Comparison of ENCODE assay signal across 22 cellular contexts in genomic region chr5:92979716-92980115, GRCh38.
"Had no signal": no experiment of that assay in that cellular context is flagged by ENCODE, and none has a peak within 500 bp of the region (broad histone marks: within the 10 kb centered on the region; RNA-seq: fewer than 3 reads in every experiment).

No MANE protein-coding gene starts in this region.

- ATAC-seq: activated CD8-positive, alpha-beta T cell treated with anti-CD3 and anti-CD28 coated beads for 36 hours; activated T-helper 17 cell treated with anti-CD3 and anti-CD28 coated beads, Interleukin-2, amount 50 U/mL, for 72 hours; esophagus mucosa; stimulated activated naive CD8-positive, alpha-beta T cell treated with anti-CD3 and anti-CD28 coated beads, Interleukin-15, Interleukin-2, amounts not matched to agents 100 U/mL and 50 U/mL, for 24 hours had no signal

- H3K9me3 Mint-ChIP-seq: activated naive CD4-positive, alpha-beta T cell treated with anti-CD3 and anti-CD28 coated beads for 36 hours had no signal

- H3K36me3 Mint-ChIP-seq: naive B cell had no signal

- H3K36me3 ChIP-seq: brain microvascular endothelial cell, colonic mucosa, neutrophil, right atrium auricular region, tibial nerve had no signal

- H2AFZ ChIP-seq: hepatocyte had no signal

- H3K27me3 Mint-ChIP-seq: activated CD8-positive, alpha-beta T cell treated with anti-CD3 and anti-CD28 coated beads for 36 hours; activated T-helper 17 cell treated with anti-CD3 and anti-CD28 coated beads, Interleukin-2, amount 50 U/mL, for 72 hours; central memory CD8-positive, alpha-beta T cell; naive B cell had no signal

- H3K4me3 Mint-ChIP-seq: activated CD8-positive, alpha-beta T cell treated with anti-CD3 and anti-CD28 coated beads for 36 hours; activated naive CD4-positive, alpha-beta T cell treated with anti-CD3 and anti-CD28 coated beads for 36 hours; activated T-helper 17 cell treated with anti-CD3 and anti-CD28 coated beads, Interleukin-2, amount 50 U/mL, for 72 hours; central memory CD8-positive, alpha-beta T cell had no signal

- H3K27me3 ChIP-seq: brain microvascular endothelial cell, colonic mucosa, hepatocyte, neutrophil, right atrium auricular region, tibial nerve had no signal

- DNase-seq: activated CD4-positive, alpha-beta T cell treated with anti-CD3 and anti-CD28 coated beads for 48 hours; activated CD4-positive, CD25-positive, alpha-beta regulatory T cell; activated CD8-positive, alpha-beta T cell treated with anti-CD3 and anti-CD28 coated beads for 36 hours; activated naive CD4-positive, alpha-beta T cell treated with anti-CD3 and anti-CD28 coated beads for 36 hours; activated T-cell treated with anti-CD3 and anti-CD28 coated beads, Interleukin-2, amount 50 U/mL, for 1 hour; brain microvascular endothelial cell; colonic mucosa; effector CD4-positive, alpha-beta T cell; naive B cell; stimulated activated naive CD8-positive, alpha-beta T cell treated with anti-CD3 and anti-CD28 coated beads, Interleukin-15, Interleukin-2, amounts not matched to agents 100 U/mL and 50 U/mL, for 24 hours; T-helper 1 cell; T1000 had no signal

- H3K27ac Mint-ChIP-seq: activated CD8-positive, alpha-beta T cell treated with anti-CD3 and anti-CD28 coated beads for 36 hours; activated naive CD4-positive, alpha-beta T cell treated with anti-CD3 and anti-CD28 coated beads for 36 hours; activated T-helper 17 cell treated with anti-CD3 and anti-CD28 coated beads, Interleukin-2, amount 50 U/mL, for 72 hours; naive B cell had no signal

- H3K27ac ChIP-seq: brain microvascular endothelial cell, colonic mucosa, hepatocyte, neutrophil, right atrium auricular region, skin epidermis had no signal

- H3K9me3 ChIP-seq: colonic mucosa, neutrophil, right atrium auricular region had no signal

- H3K4me1 ChIP-seq: colonic mucosa, right atrium auricular region had no signal

- H3K4me3 ChIP-seq: colonic mucosa, hepatocyte, right atrium auricular region, skin epidermis, tibial nerve had no signal

- H3K4me1 Mint-ChIP-seq: activated T-helper 17 cell treated with anti-CD3 and anti-CD28 coated beads, Interleukin-2, amount 50 U/mL, for 72 hours; central memory CD8-positive, alpha-beta T cell; naive B cell had no signal

- FAIRE-seq: islet of Langerhans, urothelium cell line had no signal

- H3K79me2 ChIP-seq: hepatocyte had no signal

- H3K4me2 ChIP-seq: hepatocyte had no signal
